In genomic region chr5:103027267-103027666, GRCh38 we compare ENCODE assay signal across 29 cellular contexts.
"Had no signal": no experiment of that assay in that cellular context is flagged by ENCODE, and none has a peak within 500 bp of the region (broad histone marks: within the 10 kb centered on the region; RNA-seq: fewer than 3 reads in every experiment).

No MANE protein-coding gene starts in this region.

- DNase-seq: hippocampal formation; kidney glomerular epithelial cell; left cardiac atrium; mesendoderm; midbrain; mucosa of descending colon; naive thymus-derived CD4-positive, alpha-beta T cell; nucleus accumbens; pancreas; posterior cingulate gyrus; retina; right lobe of liver; stimulated activated CD4-positive, alpha-beta T cell treated with anti-CD3 and anti-CD28 coated beads, Interleukin-1b, Interleukin-23, amount 100 ng/mL, for 48 hours; stimulated activated CD4-positive, alpha-beta T cell treated with anti-CD3 and anti-CD28 coated beads, Interleukin-2, amount 100 ng/mL, for 48 hours; stimulated activated CD4-positive, alpha-beta T cell treated with anti-CD3 and anti-CD28 coated beads, Interleukin-4, amount 100 ng/mL, for 4 hours; stimulated activated CD8-positive, alpha-beta memory T cell treated with anti-CD3 and anti-CD28 coated beads, Interleukin-4, amount 100 ng/mL, for 48 hours; stimulated activated naive B cell treated with anti-CD40 and anti-IgM and Interleukin-4, amounts not matched to agents 10 μg/mL and 1 μg/mL and 100 μg/mL, for 72 hours; stimulated activated naive CD8-positive, alpha-beta T cell treated with anti-CD3 and anti-CD28 coated beads, Interleukin-15, Interleukin-2, amounts not matched to agents 100 U/mL and 50 U/mL, for 24 hours; stomach; testis; thyroid gland; transverse colon; upper lobe of left lung had no signal

- H3K4me3 Mint-ChIP-seq: naive thymus-derived CD4-positive, alpha-beta T cell; natural killer cell treated with Interleukin-12 subunit alpha and Interleukin-12 subunit beta and Interleukin-15 and Interleukin-18, amount 100 ng/mL, for 72 hours; stimulated activated naive B cell treated with anti-CD40 and anti-IgM and Interleukin-4, amounts not matched to agents 10 μg/mL and 1 μg/mL and 100 μg/mL, for 72 hours had no signal

- H3K4me1 Mint-ChIP-seq: naive thymus-derived CD4-positive, alpha-beta T cell; stimulated activated naive B cell treated with anti-CD40 and anti-IgM and Interleukin-4, amounts not matched to agents 10 μg/mL and 1 μg/mL and 100 μg/mL, for 72 hours had no signal

- H3K27me3 ChIP-seq: pancreas, right lobe of liver, stomach, testis, thyroid gland, transverse colon, upper lobe of left lung, vagina had no signal

- H3K36me3 ChIP-seq: pancreas, prostate gland, right lobe of liver had no signal

- H3K9me3 Mint-ChIP-seq: naive thymus-derived CD4-positive, alpha-beta T cell; natural killer cell treated with Interleukin-12 subunit alpha and Interleukin-12 subunit beta and Interleukin-15 and Interleukin-18, amount 100 ng/mL, for 72 hours; stimulated activated naive B cell treated with anti-CD40 and anti-IgM and Interleukin-4, amounts not matched to agents 10 μg/mL and 1 μg/mL and 100 μg/mL, for 72 hours had no signal

- ATAC-seq: left lobe of liver; mucosa of descending colon; naive thymus-derived CD4-positive, alpha-beta T cell; natural killer cell treated with Interleukin-12 subunit alpha and Interleukin-12 subunit beta and Interleukin-15 and Interleukin-18, amount 100 ng/mL, for 72 hours; pancreas; right lobe of liver; stimulated activated naive B cell treated with anti-CD40 and anti-IgM and Interleukin-4, amounts not matched to agents 10 μg/mL and 1 μg/mL and 100 μg/mL, for 72 hours; stimulated activated naive CD8-positive, alpha-beta T cell treated with anti-CD3 and anti-CD28 coated beads, Interleukin-15, Interleukin-2, amounts not matched to agents 100 U/mL and 50 U/mL, for 24 hours had no signal

- H3K4me3 ChIP-seq: lung, mucosa of descending colon, pancreas, prostate gland, right lobe of liver, smooth muscle cell, stomach, testis, thyroid gland, transverse colon, upper lobe of left lung, vagina had no signal

- H3K27ac Mint-ChIP-seq: stimulated activated naive B cell treated with anti-CD40 and anti-IgM and Interleukin-4, amounts not matched to agents 10 μg/mL and 1 μg/mL and 100 μg/mL, for 72 hours had no signal

- H3K36me3 Mint-ChIP-seq: natural killer cell treated with Interleukin-12 subunit alpha and Interleukin-12 subunit beta and Interleukin-15 and Interleukin-18, amount 100 ng/mL, for 72 hours had no signal

- H3K4me1 ChIP-seq: pancreas, prostate gland, right lobe of liver, stomach, testis, thyroid gland, transverse colon, upper lobe of left lung, vagina had no signal

- H3K9me3 ChIP-seq: mucosa of descending colon, pancreas, prostate gland, right lobe of liver, stomach, testis, thyroid gland, transverse colon, upper lobe of left lung, vagina had no signal

- H3K27ac ChIP-seq: pancreas, prostate gland, right lobe of liver, stomach, testis, thyroid gland, transverse colon, upper lobe of left lung, vagina had no signal

- H3K27me3 Mint-ChIP-seq: naive thymus-derived CD4-positive, alpha-beta T cell; natural killer cell treated with Interleukin-12 subunit alpha and Interleukin-12 subunit beta and Interleukin-15 and Interleukin-18, amount 100 ng/mL, for 72 hours; stimulated activated naive B cell treated with anti-CD40 and anti-IgM and Interleukin-4, amounts not matched to agents 10 μg/mL and 1 μg/mL and 100 μg/mL, for 72 hours had no signal
